In genomic region chr7:23767514-23767913, GRCh38 we compare ENCODE assay signal across 1 cellular context.
TF ChIP-seq lines count a peak whose summit lies in the region.

No MANE protein-coding gene starts in this region.

TF ChIP-seq in HepG2, 621 proteins besides CTCF, POLR2A, EP300 and RAD21 (continued from another document):
- TF ChIP-seq MAF1 (CRISPR knock-in tag; IDR thresholded peaks at IDR 0.05; ENCODE audit: borderline replicate concordance) (no peak), PRPF4 (IDR thresholded peaks at IDR 0.05; ENCODE audit: low read depth, low read length, poor library complexity, severe bottlenecking) (no peak), ZBTB20 (CRISPR knock-in tag; IDR thresholded peaks at IDR 0.05; ENCODE audit: borderline replicate concordance, low read depth) (no peak), ARID2 (CRISPR knock-in tag; IDR thresholded peaks at IDR 0.05; ENCODE audit: borderline replicate concordance) (no peak), ZNF777 (CRISPR knock-in tag; IDR thresholded peaks at IDR 0.05) (no peak)
- TF ChIP-seq, protein P1, sequence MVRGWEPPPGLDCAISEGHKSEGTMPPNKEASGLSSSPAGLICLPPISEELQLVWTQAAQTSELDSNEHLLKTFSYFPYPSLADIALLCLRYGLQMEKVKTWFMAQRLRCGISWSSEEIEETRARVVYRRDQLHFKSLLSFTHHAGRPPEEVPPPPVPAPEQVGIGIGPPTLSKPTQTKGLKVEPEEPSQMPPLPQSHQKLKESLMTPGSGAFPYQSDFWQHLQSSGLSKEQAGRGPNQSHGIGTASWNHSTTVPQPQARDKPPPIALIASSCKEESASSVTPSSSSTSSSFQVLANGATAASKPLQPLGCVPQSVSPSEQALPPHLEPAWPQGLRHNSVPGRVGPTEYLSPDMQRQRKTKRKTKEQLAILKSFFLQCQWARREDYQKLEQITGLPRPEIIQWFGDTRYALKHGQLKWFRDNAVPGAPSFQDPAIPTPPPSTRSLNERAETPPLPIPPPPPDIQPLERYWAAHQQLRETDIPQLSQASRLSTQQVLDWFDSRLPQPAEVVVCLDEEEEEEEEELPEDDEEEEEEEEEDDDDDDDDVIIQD (CRISPR knock-in tag; IDR thresholded peaks at IDR 0.05; ENCODE audit: low read depth), result no peak
- TF ChIP-seq, protein P2, sequence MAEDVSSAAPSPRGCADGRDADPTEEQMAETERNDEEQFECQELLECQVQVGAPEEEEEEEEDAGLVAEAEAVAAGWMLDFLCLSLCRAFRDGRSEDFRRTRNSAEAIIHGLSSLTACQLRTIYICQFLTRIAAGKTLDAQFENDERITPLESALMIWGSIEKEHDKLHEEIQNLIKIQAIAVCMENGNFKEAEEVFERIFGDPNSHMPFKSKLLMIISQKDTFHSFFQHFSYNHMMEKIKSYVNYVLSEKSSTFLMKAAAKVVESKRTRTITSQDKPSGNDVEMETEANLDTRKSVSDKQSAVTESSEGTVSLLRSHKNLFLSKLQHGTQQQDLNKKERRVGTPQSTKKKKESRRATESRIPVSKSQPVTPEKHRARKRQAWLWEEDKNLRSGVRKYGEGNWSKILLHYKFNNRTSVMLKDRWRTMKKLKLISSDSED (CRISPR knock-in tag; IDR thresholded peaks at IDR 0.05), result no peak
